9 cellular contexts compared by ENCODE assay signal in the genomic region with DNA sequence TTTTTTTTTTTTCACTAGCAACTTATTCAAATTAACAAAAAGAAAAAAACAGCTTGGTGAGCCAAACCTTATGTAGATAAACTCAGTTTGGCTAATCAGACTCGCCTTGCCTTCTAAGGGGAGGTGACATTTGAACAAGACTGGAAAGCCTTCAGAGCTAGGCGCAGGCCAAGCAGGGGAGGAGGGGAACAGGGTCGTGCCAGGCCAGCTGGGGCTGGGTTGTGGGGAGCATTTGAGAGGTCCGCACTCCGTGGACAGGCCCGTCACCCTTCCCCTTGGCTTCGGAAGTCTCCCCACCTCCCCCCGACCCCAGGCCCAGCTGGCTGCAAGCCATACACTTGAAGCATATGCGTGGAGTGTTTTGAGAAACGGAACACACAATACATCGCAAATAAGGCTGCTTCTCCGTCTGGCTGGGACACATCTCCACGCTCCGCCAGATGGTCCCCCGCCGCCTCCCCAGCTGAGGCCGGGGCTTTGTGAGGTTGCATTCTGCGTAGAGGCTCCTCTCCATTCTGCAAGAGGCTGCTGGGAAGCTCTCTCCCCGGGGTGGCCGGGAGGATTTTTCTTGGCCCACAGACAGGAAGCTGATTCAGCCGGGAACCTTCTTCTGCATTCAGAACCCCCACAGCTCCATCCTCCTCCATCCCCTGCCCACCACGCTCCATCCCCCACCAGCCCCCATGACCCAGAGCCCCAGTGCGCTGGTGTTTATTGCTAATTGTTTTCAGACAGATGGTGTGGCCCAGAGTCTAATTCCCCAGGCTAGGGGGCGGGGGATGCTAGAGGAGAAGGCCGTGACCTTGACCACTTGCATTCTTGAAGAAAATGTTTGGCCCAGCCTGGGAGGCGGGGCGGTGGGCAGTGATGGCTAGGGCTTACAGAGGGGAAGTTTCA.
DNase-seq lines count a peak whose midpoint lies in the region; ATAC-seq and FAIRE-seq lines count a peak whose summit lies in the region.
"Had no signal": no experiment of that assay in that cellular context is flagged by ENCODE, and none has a peak within 500 bp of the region (broad histone marks: within the 10 kb centered on the region; RNA-seq: fewer than 3 reads in every experiment).

No MANE protein-coding gene starts in this region.

- H3K4me1 Mint-ChIP-seq in dendritic cell treated with granulocyte-macrophage colony-stimulating factor and Interleukin-4, amounts not matched to agents 40 ng/mL and 50 ng/mL, for 4 days (ENCODE audit: low read depth), result peaks cover 74% of the 10 kb centered on the region
- H3K4me1 Mint-ChIP-seq in activated CD4-positive, alpha-beta memory T cell treated with anti-CD3 and anti-CD28 coated beads for 36 hours (ENCODE audit: low read depth), result no peaks in the 10 kb centered on the region
- peaks cover 0 to 2% of the 10 kb centered on the region in 2 donors for H3K4me1 Mint-ChIP-seq in natural killer cell treated with Interleukin-12 subunit alpha and Interleukin-12 subunit beta and Interleukin-15 and Interleukin-18, amount 100 ng/mL, for 72 hours (ENCODE audit: low read depth in 2 of 2)

- FAIRE-seq in urothelium cell line (lab: Jason Lieb, UNC), result peak; percentile 30

- intact Hi-C loops in dendritic cell treated with granulocyte-macrophage colony-stimulating factor and Interleukin-4, amounts not matched to agents 40 ng/mL and 50 ng/mL, for 4 days (cut with micrococcal nuclease), result loop anchor here (1.0 kb wide), 1 partner anchor 9 kb away; no protein-coding TSS in a partner anchor
- intact Hi-C loops in activated CD4-positive, alpha-beta memory T cell treated with anti-CD3 and anti-CD28 coated beads for 36 hours (cut with micrococcal nuclease), result no loop called here

- CTCF ChIA-PET in activated CD4-positive, alpha-beta memory T cell treated with anti-CD3 and anti-CD28 coated beads for 36 hours (lab: Charles Lee), result no interaction called here

- peak; percentile 82 for DNase-seq in DMS79 treated with DMSO at 0.1 percent for 48 hours (lab: John Stamatoyannopoulos, UW)
- peak; percentile 21 for DNase-seq in NCI-H510A (lab: John Stamatoyannopoulos, UW)
- peak; percentile 92 for DNase-seq in mesenteric fat pad (ENCODE audit: low spot score)
- DNase-seq in urothelium cell line (ENCODE audit: low spot score), result peak; percentile 80
- DNase-seq in NK-92 (lab: John Stamatoyannopoulos, UW; ENCODE audit: unreplicated experiment), result no peak
- no peak for DNase-seq in activated CD4-positive, alpha-beta memory T cell treated with anti-CD3 and anti-CD28 coated beads for 36 hours
- no peak for DNase-seq in natural killer cell treated with Interleukin-12 subunit alpha and Interleukin-12 subunit beta and Interleukin-15 and Interleukin-18, amount 100 ng/mL, for 72 hours (ENCODE audit: low spot score)

- H3K36me3 Mint-ChIP-seq in dendritic cell treated with granulocyte-macrophage colony-stimulating factor and Interleukin-4, amounts not matched to agents 40 ng/mL and 50 ng/mL, for 4 days (ENCODE audit: low read depth), result no peaks in the 10 kb centered on the region
- no peaks in the 10 kb centered on the region for H3K36me3 Mint-ChIP-seq in activated CD4-positive, alpha-beta memory T cell treated with anti-CD3 and anti-CD28 coated beads for 36 hours
- H3K36me3 Mint-ChIP-seq in natural killer cell treated with Interleukin-12 subunit alpha and Interleukin-12 subunit beta and Interleukin-15 and Interleukin-18, amount 100 ng/mL, for 72 hours, result no peaks in the 10 kb centered on the region

- no peak overlapping the region for H3K4me3 Mint-ChIP-seq in dendritic cell treated with granulocyte-macrophage colony-stimulating factor and Interleukin-4, amounts not matched to agents 40 ng/mL and 50 ng/mL, for 4 days
- H3K4me3 Mint-ChIP-seq in activated CD4-positive, alpha-beta memory T cell treated with anti-CD3 and anti-CD28 coated beads for 36 hours, result no peak overlapping the region
- H3K4me3 Mint-ChIP-seq in natural killer cell treated with Interleukin-12 subunit alpha and Interleukin-12 subunit beta and Interleukin-15 and Interleukin-18, amount 100 ng/mL, for 72 hours, result no peak overlapping the region
- H3K4me3 Mint-ChIP-seq: memory B cell had no signal

- peak overlapping the region; percentile 81 for H3K27ac Mint-ChIP-seq in dendritic cell treated with granulocyte-macrophage colony-stimulating factor and Interleukin-4, amounts not matched to agents 40 ng/mL and 50 ng/mL, for 4 days
- no peak overlapping the region for H3K27ac Mint-ChIP-seq in activated CD4-positive, alpha-beta memory T cell treated with anti-CD3 and anti-CD28 coated beads for 36 hours
- H3K27ac Mint-ChIP-seq in natural killer cell treated with Interleukin-12 subunit alpha and Interleukin-12 subunit beta and Interleukin-15 and Interleukin-18, amount 100 ng/mL, for 72 hours, result no peak overlapping the region
- H3K27ac Mint-ChIP-seq: memory B cell had no signal

- no peak for ATAC-seq in natural killer cell treated with Interleukin-12 subunit alpha and Interleukin-12 subunit beta and Interleukin-15 and Interleukin-18, amount 100 ng/mL, for 72 hours

- H3K27me3 Mint-ChIP-seq in dendritic cell treated with granulocyte-macrophage colony-stimulating factor and Interleukin-4, amounts not matched to agents 40 ng/mL and 50 ng/mL, for 4 days, result peaks cover 23% of the 10 kb centered on the region
- H3K27me3 Mint-ChIP-seq in activated CD4-positive, alpha-beta memory T cell treated with anti-CD3 and anti-CD28 coated beads for 36 hours, result peaks cover 1% of the 10 kb centered on the region
- H3K27me3 Mint-ChIP-seq in natural killer cell treated with Interleukin-12 subunit alpha and Interleukin-12 subunit beta and Interleukin-15 and Interleukin-18, amount 100 ng/mL, for 72 hours, result peaks cover 9 to 27% of the 10 kb centered on the region in 2 donors

- POLR2A ChIA-PET in activated CD4-positive, alpha-beta memory T cell treated with anti-CD3 and anti-CD28 coated beads for 36 hours (lab: Charles Lee), result no interaction called here

- H3K9me3 Mint-ChIP-seq in dendritic cell treated with granulocyte-macrophage colony-stimulating factor and Interleukin-4, amounts not matched to agents 40 ng/mL and 50 ng/mL, for 4 days, result no peaks in the 10 kb centered on the region
- H3K9me3 Mint-ChIP-seq in activated CD4-positive, alpha-beta memory T cell treated with anti-CD3 and anti-CD28 coated beads for 36 hours, result no peaks in the 10 kb centered on the region
- no peaks in the 10 kb centered on the region for H3K9me3 Mint-ChIP-seq in natural killer cell treated with Interleukin-12 subunit alpha and Interleukin-12 subunit beta and Interleukin-15 and Interleukin-18, amount 100 ng/mL, for 72 hours
- H3K9me3 Mint-ChIP-seq: memory B cell had no signal

Comparison
In these comparisons a context has a peak if more than half of its experiments do, and no peak if none do; other contexts are left out.
1. DNase-seq: peak in DMS79 treated with DMSO at 0.1 percent for 48 hours (single experiment), NCI-H510A (single experiment), mesenteric fat pad (single experiment) and urothelium cell line (single experiment); none in NK-92 (single experiment), activated CD4-positive, alpha-beta memory T cell treated with anti-CD3 and anti-CD28 coated beads for 36 hours (single experiment) and natural killer cell treated with Interleukin-12 subunit alpha and Interleukin-12 subunit beta and Interleukin-15 and Interleukin-18, amount 100 ng/mL, for 72 hours (single experiment).